Comparison of ENCODE assay signal across 16 cellular contexts in genomic region chr15:76401285-76401684, GRCh38.
DNase-seq lines count a peak whose midpoint lies in the region; ATAC-seq and TF ChIP-seq lines count a peak whose summit lies in the region.
"Had no signal": no experiment of that assay in that cellular context is flagged by ENCODE, and none has a peak within 500 bp of the region (broad histone marks: within the 10 kb centered on the region; RNA-seq: fewer than 3 reads in every experiment).

No MANE protein-coding gene starts in this region.

- ATAC-seq in RWPE2 (ENCODE audit: low read depth) (peak; percentile 88), HG02642 (IDR thresholded peaks at IDR 0.05; ENCODE audit: poor library complexity, unreplicated experiment) (no peak)
- no peak for ATAC-seq in stimulated activated effector memory CD8-positive, alpha-beta T cell treated with anti-CD3 and anti-CD28 coated beads, Interleukin-12 subunit alpha, Interleukin-12 subunit beta, amount 100 ng/mL, for 72 hours
- ATAC-seq: activated T-helper 17 cell treated with anti-CD3 and anti-CD28 coated beads, Interleukin-2, amount 50 U/mL, for 72 hours; WTC11 had no signal

- peak; percentile 14 for DNase-seq in AG09309 (ENCODE audit: low read depth)
- DNase-seq in HPDE6-E6E7 (ENCODE audit: extremely low spot score) = peak; percentile 5
- DNase-seq in RWPE2 (ENCODE audit: low spot score) = no peak
- peak; percentile 82 for DNase-seq in iris pigment epithelial cell (ENCODE audit: low read depth)
- DNase-seq in coronary artery (ENCODE audit: low spot score) = no peak
- DNase-seq in activated T-cell treated with anti-CD3 and anti-CD28 coated beads for 4 hours = no peak
- no peak for DNase-seq in stimulated activated effector memory CD8-positive, alpha-beta T cell treated with anti-CD3 and anti-CD28 coated beads, Interleukin-12 subunit alpha, Interleukin-12 subunit beta, amount 100 ng/mL, for 72 hours (ENCODE audit: low spot score in 2 of 2)
- DNase-seq: activated CD8-positive, alpha-beta memory T cell treated with anti-CD3 and anti-CD28 coated beads for 24 hours; adrenal gland; Calu3; MG63; Right ventricle myocardium superior had no signal

- H3K27ac ChIP-seq in RWPE2 (ENCODE audit: poor library complexity, severe bottlenecking) (no peak overlapping the region), coronary artery (no peak overlapping the region)
- H3K27ac ChIP-seq: adrenal gland had no signal

- no peaks in the 10 kb centered on the region for H3K4me1 Mint-ChIP-seq in stimulated activated effector memory CD8-positive, alpha-beta T cell treated with anti-CD3 and anti-CD28 coated beads, Interleukin-12 subunit alpha, Interleukin-12 subunit beta, amount 100 ng/mL, for 72 hours
- H3K4me1 Mint-ChIP-seq: activated T-helper 17 cell treated with anti-CD3 and anti-CD28 coated beads, Interleukin-2, amount 50 U/mL, for 72 hours; B cell had no signal

- no peaks in the 10 kb centered on the region for H3K27me3 ChIP-seq in RWPE2 (ENCODE audit: insufficient read depth, poor library complexity, severe bottlenecking)
- H3K27me3 ChIP-seq: adrenal gland, MG63 had no signal

- no peak for TF ChIP-seq CTCF in AG09309 (IDR thresholded peaks at IDR 0.05; ENCODE audit: control insufficient read depth, insufficient read depth, low read depth, low read length, missing control alignments)
- no peak for TF ChIP-seq CTCF in RWPE2 (IDR thresholded peaks at IDR 0.05; ENCODE audit: poor library complexity, severe bottlenecking)
- no peak for TF ChIP-seq CTCF in coronary artery (IDR thresholded peaks at IDR 0.05)

- H3K27ac Mint-ChIP-seq in stimulated activated effector memory CD8-positive, alpha-beta T cell treated with anti-CD3 and anti-CD28 coated beads, Interleukin-12 subunit alpha, Interleukin-12 subunit beta, amount 100 ng/mL, for 72 hours = no peak overlapping the region
- H3K27ac Mint-ChIP-seq: activated T-helper 17 cell treated with anti-CD3 and anti-CD28 coated beads, Interleukin-2, amount 50 U/mL, for 72 hours; B cell; WTC11 had no signal

- H3K4me3 ChIP-seq in AG09309 (ENCODE audit: control insufficient read depth, low read depth, low read length) (no peak overlapping the region), RWPE2 (ENCODE audit: severe bottlenecking) (no peak overlapping the region), coronary artery (no peak overlapping the region)
- H3K4me3 ChIP-seq: adrenal gland, MG63 had no signal

- no peaks in the 10 kb centered on the region for H3K36me3 ChIP-seq in RWPE2 (ENCODE audit: low read depth)
- H3K36me3 ChIP-seq: adrenal gland, MG63 had no signal

- peaks cover 3% of the 10 kb centered on the region for H3K9me3 ChIP-seq in RWPE2 (ENCODE audit: severe bottlenecking)
- H3K9me3 ChIP-seq: adrenal gland, MG63 had no signal

- no peak overlapping the region for H3K4me3 Mint-ChIP-seq in stimulated activated effector memory CD8-positive, alpha-beta T cell treated with anti-CD3 and anti-CD28 coated beads, Interleukin-12 subunit alpha, Interleukin-12 subunit beta, amount 100 ng/mL, for 72 hours
- H3K4me3 Mint-ChIP-seq: activated T-helper 17 cell treated with anti-CD3 and anti-CD28 coated beads, Interleukin-2, amount 50 U/mL, for 72 hours; B cell; WTC11 had no signal

- peaks cover 7% of the 10 kb centered on the region for H3K36me3 Mint-ChIP-seq in stimulated activated effector memory CD8-positive, alpha-beta T cell treated with anti-CD3 and anti-CD28 coated beads, Interleukin-12 subunit alpha, Interleukin-12 subunit beta, amount 100 ng/mL, for 72 hours
- H3K36me3 Mint-ChIP-seq: WTC11 had no signal

- H3K4me1 ChIP-seq in RWPE2 (ENCODE audit: insufficient read depth, poor library complexity, severe bottlenecking) = peaks cover 7% of the 10 kb centered on the region
- H3K4me1 ChIP-seq: adrenal gland had no signal

- H3K9me3 Mint-ChIP-seq in stimulated activated effector memory CD8-positive, alpha-beta T cell treated with anti-CD3 and anti-CD28 coated beads, Interleukin-12 subunit alpha, Interleukin-12 subunit beta, amount 100 ng/mL, for 72 hours = no peaks in the 10 kb centered on the region
- H3K9me3 Mint-ChIP-seq: activated T-helper 17 cell treated with anti-CD3 and anti-CD28 coated beads, Interleukin-2, amount 50 U/mL, for 72 hours had no signal

Comparison
In these comparisons a context has a peak if more than half of its experiments do, and no peak if none do; other contexts are left out.
1. DNase-seq: peak in AG09309 (single experiment), HPDE6-E6E7 (single experiment) and iris pigment epithelial cell (single experiment); none in RWPE2 (single experiment), coronary artery (single experiment), activated T-cell treated with anti-CD3 and anti-CD28 coated beads for 4 hours (single experiment) and stimulated activated effector memory CD8-positive, alpha-beta T cell treated with anti-CD3 and anti-CD28 coated beads, Interleukin-12 subunit alpha, Interleukin-12 subunit beta, amount 100 ng/mL, for 72 hours (0 of 2).